ENCODE assay signal across 21 cellular contexts in the genomic region with DNA sequence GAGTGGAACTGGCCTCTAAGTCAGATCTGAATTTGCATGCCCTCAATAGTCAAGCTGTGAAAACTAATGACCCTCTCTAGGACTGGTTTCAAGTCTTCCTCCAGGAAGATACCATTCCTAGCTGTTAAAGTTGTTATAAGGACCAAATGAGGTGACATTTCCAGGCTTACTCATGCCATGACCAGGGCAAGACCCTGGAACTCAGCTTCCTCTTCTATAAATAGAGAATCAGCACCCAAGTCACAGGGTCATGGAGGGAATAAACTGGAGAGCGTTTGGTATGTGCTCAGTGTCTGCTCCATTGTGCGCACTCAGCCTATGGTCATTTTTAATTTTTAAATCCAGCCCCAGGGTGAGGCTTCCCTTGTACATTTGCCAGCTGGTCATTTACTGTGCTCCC. TPM values are rescaled to one million over a fixed set of nuclear protein-coding genes. Genes with fewer than 3 reads are reported as not detected.
"Had no signal": no experiment of that assay in that cellular context is flagged by ENCODE, and none has a peak within 500 bp of the region (broad histone marks: within the 10 kb centered on the region; RNA-seq: fewer than 3 reads in every experiment).

No MANE protein-coding gene starts in this region.

- H3K4me1 Mint-ChIP-seq: endodermal cell had no signal

- H3K9me3 ChIP-seq: ascending aorta, breast epithelium, esophagus muscularis mucosa, mucosa of descending colon, tibial artery, vagina had no signal

- H3K4me1 ChIP-seq: ascending aorta, esophagus muscularis mucosa, parathyroid adenoma, tibial artery, vagina had no signal

- H3K27me3 ChIP-seq: ascending aorta, breast epithelium, dorsolateral prefrontal cortex, vagina had no signal

- H3K27ac Mint-ChIP-seq: activated naive CD4-positive, alpha-beta T cell treated with anti-CD3 and anti-CD28 coated beads for 36 hours; activated naive CD8-positive, alpha-beta T cell treated with anti-CD3 and anti-CD28 coated beads, Interleukin-2, amount 50 U/mL, for 24 hours; endodermal cell; stimulated activated naive B cell treated with anti-CD40 and anti-IgM and Interleukin-4, amounts not matched to agents 10 μg/mL and 1 μg/mL and 100 μg/mL, for 72 hours; T-helper 1 cell treated with Interleukin-12 subunit alpha and Interleukin-12 subunit beta and Interleukin-4 antibody, amounts not matched to agents 30 μg/mL and 1 μg/mL, for 36 hours had no signal

- H3K4me3 Mint-ChIP-seq: activated naive CD4-positive, alpha-beta T cell treated with anti-CD3 and anti-CD28 coated beads for 36 hours; activated naive CD8-positive, alpha-beta T cell treated with anti-CD3 and anti-CD28 coated beads, Interleukin-2, amount 50 U/mL, for 24 hours; activated T-helper 17 cell treated with anti-CD3 and anti-CD28 coated beads, Interleukin-2, amount 50 U/mL, for 72 hours; endodermal cell; stimulated activated naive B cell treated with anti-CD40 and anti-IgM and Interleukin-4, amounts not matched to agents 10 μg/mL and 1 μg/mL and 100 μg/mL, for 72 hours; T-helper 1 cell treated with Interleukin-12 subunit alpha and Interleukin-12 subunit beta and Interleukin-4 antibody, amounts not matched to agents 30 μg/mL and 1 μg/mL, for 36 hours had no signal

- DNase-seq: activated CD4-positive, alpha-beta T cell treated with anti-CD3 and anti-CD28 coated beads, Interleukin-2, amount 50 U/mL, for 48 hours; activated naive CD4-positive, alpha-beta T cell treated with anti-CD3 and anti-CD28 coated beads for 36 hours; activated naive CD8-positive, alpha-beta T cell treated with anti-CD3 and anti-CD28 coated beads, Interleukin-2, amount 50 U/mL, for 24 hours; dorsolateral prefrontal cortex; hypothalamus; kidney; mammary epithelial cell; mucosa of descending colon; naive thymus-derived CD4-positive, alpha-beta T cell; stimulated activated CD4-positive, alpha-beta T cell treated with anti-CD3 and anti-CD28 coated beads, Interleukin-2, amount 100 ng/mL, for 48 hours; stimulated activated naive B cell treated with anti-CD40 and anti-IgM and Interleukin-4, amounts not matched to agents 10 μg/mL and 1 μg/mL and 100 μg/mL, for 72 hours had no signal

- H3K36me3 ChIP-seq: ascending aorta, breast epithelium, esophagus muscularis mucosa, tibial artery, vagina, WERI-Rb-1 had no signal

- H3K9me3 Mint-ChIP-seq: activated naive CD4-positive, alpha-beta T cell treated with anti-CD3 and anti-CD28 coated beads for 36 hours; activated naive CD8-positive, alpha-beta T cell treated with anti-CD3 and anti-CD28 coated beads, Interleukin-2, amount 50 U/mL, for 24 hours; activated T-helper 17 cell treated with anti-CD3 and anti-CD28 coated beads, Interleukin-2, amount 50 U/mL, for 72 hours; endodermal cell; naive thymus-derived CD4-positive, alpha-beta T cell; stimulated activated naive B cell treated with anti-CD40 and anti-IgM and Interleukin-4, amounts not matched to agents 10 μg/mL and 1 μg/mL and 100 μg/mL, for 72 hours; T-helper 1 cell treated with Interleukin-12 subunit alpha and Interleukin-12 subunit beta and Interleukin-4 antibody, amounts not matched to agents 30 μg/mL and 1 μg/mL, for 36 hours had no signal

- H3K27ac ChIP-seq: ascending aorta, breast epithelium, esophagus muscularis mucosa, parathyroid adenoma, tibial artery, vagina, WERI-Rb-1 had no signal

- H3K4me3 ChIP-seq: ascending aorta, breast epithelium, esophagus muscularis mucosa, mucosa of descending colon, tibial artery, vagina had no signal

- H3K36me3 Mint-ChIP-seq: stimulated activated naive B cell treated with anti-CD40 and anti-IgM and Interleukin-4, amounts not matched to agents 10 μg/mL and 1 μg/mL and 100 μg/mL, for 72 hours had no signal

RNA-seq across cellular contexts. Expression of a gene that starts 11.5 kb away (rescaled TPM):
- polyA plus RNA-seq: naive thymus-derived CD4-positive, alpha-beta T cell had no signal

RNA-seq across cellular contexts. Expression of a gene that starts 15.2 kb away (rescaled TPM):
- polyA plus RNA-seq: naive thymus-derived CD4-positive, alpha-beta T cell had no signal

RNA-seq across cellular contexts. Expression of a gene that starts 47.4 kb away (rescaled TPM):
- polyA plus RNA-seq: naive thymus-derived CD4-positive, alpha-beta T cell had no signal
